Comparison of ENCODE assay signal across 18 cellular contexts in the genomic region with DNA sequence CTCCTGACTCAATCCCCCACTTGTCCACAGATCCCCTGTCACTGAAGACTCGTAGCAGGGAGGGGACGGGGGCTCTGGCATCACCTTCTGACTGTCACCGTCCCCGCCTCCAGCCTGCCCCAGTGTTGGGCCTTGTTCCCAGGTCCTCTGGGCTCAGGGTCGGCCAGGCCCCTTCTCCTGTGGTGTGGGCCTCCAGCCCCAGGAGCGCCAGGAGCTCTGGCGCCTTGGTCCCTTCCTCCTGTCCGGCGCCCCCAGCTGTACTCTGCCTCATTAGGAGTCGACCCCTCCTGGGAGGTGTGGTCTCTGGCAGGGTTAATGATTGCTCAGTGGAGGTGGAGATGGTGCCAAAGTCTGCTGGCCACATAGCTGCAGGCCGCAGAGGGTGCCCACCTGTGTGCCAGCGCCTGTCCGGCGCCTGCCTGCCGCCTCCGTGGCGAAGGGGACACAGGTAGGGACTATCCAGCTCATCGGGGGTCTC. TPM values are rescaled to one million over a fixed set of nuclear protein-coding genes. Genes with fewer than 3 reads are reported as not detected.
A peak's percentile ranks its signal among the peaks of the same experiment; 100 is the strongest.
DNase-seq lines count a peak whose midpoint lies in the region; ATAC-seq, FAIRE-seq and TF ChIP-seq lines count a peak whose summit lies in the region.
"Had no signal": no experiment of that assay in that cellular context is flagged by ENCODE, and none has a peak within 500 bp of the region (broad histone marks: within the 10 kb centered on the region; RNA-seq: fewer than 3 reads in every experiment).

A gene with protein sequence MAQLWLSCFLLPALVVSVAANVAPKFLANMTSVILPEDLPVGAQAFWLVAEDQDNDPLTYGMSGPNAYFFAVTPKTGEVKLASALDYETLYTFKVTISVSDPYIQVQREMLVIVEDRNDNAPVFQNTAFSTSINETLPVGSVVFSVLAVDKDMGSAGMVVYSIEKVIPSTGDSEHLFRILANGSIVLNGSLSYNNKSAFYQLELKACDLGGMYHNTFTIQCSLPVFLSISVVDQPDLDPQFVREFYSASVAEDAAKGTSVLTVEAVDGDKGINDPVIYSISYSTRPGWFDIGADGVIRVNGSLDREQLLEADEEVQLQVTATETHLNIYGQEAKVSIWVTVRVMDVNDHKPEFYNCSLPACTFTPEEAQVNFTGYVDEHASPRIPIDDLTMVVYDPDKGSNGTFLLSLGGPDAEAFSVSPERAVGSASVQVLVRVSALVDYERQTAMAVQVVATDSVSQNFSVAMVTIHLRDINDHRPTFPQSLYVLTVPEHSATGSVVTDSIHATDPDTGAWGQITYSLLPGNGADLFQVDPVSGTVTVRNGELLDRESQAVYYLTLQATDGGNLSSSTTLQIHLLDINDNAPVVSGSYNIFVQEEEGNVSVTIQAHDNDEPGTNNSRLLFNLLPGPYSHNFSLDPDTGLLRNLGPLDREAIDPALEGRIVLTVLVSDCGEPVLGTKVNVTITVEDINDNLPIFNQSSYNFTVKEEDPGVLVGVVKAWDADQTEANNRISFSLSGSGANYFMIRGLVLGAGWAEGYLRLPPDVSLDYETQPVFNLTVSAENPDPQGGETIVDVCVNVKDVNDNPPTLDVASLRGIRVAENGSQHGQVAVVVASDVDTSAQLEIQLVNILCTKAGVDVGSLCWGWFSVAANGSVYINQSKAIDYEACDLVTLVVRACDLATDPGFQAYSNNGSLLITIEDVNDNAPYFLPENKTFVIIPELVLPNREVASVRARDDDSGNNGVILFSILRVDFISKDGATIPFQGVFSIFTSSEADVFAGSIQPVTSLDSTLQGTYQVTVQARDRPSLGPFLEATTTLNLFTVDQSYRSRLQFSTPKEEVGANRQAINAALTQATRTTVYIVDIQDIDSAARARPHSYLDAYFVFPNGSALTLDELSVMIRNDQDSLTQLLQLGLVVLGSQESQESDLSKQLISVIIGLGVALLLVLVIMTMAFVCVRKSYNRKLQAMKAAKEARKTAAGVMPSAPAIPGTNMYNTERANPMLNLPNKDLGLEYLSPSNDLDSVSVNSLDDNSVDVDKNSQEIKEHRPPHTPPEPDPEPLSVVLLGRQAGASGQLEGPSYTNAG (N-terminal part only) (plus strand): TSS at position 376 of the 478 bp plus-strand sequence. CDS start 16,011 bp downstream, outside the sequence.

- H3K27me3 ChIP-seq in liver (ENCODE audit: control insufficient read depth in 4 of 4, insufficient read depth in 4 of 4, low read length in 3 of 4) (no peaks in the 10 kb centered on the region), testis (no peaks in the 10 kb centered on the region)

- peak within 1 kb of the TSS; percentile 8 to 21 for H3K9ac ChIP-seq in liver (ENCODE audit: low read depth in 1 of 2, low read length in 2 of 2)

- peak within 1 kb of the TSS; percentile 80 to 91 for H3K27ac Mint-ChIP-seq in T-cell
- H3K27ac Mint-ChIP-seq: HFFc6 had no signal

- no peaks in the 10 kb centered on the region for H3K27me3 Mint-ChIP-seq in T-cell

- H3K4me3 Mint-ChIP-seq in T-cell = peak within 1 kb of the TSS in 1 of 3 donors; percentile 59

- peak within 1 kb of the TSS in 2 of 3 donors; percentile 5 to 33 for H3K4me3 ChIP-seq in liver (ENCODE audit: low read depth in 1 of 3, low read length in 3 of 3)
- H3K4me3 ChIP-seq in testis = no peak within 1 kb of the TSS
- H3K4me3 ChIP-seq: heart right ventricle had no signal

- no peak for TF ChIP-seq RAD21 in liver (IDR thresholded peaks at IDR 0.05)

- ATAC-seq in Right ventricle myocardium inferior (no peak), Right ventricle myocardium superior (ENCODE audit: poor library complexity) (no peak), T-cell (replicated peaks in 1 of 4) (no peak), HG03045 (IDR thresholded peaks at IDR 0.05; ENCODE audit: unreplicated experiment) (no peak)
- ATAC-seq: heart right ventricle had no signal

- no peak for TF ChIP-seq CTCF in liver (IDR thresholded peaks at IDR 0.05; ENCODE audit: low read depth, low read length, missing input control)
- TF ChIP-seq CTCF in testis (IDR thresholded peaks at IDR 0.05) = no peak

- H3K36me3 Mint-ChIP-seq in T-cell = no peaks in the 10 kb centered on the region

- H3K9me3 ChIP-seq in liver (ENCODE audit: control insufficient read depth in 4 of 4, low read length in 3 of 4) (no peaks in the 10 kb centered on the region), testis (no peaks in the 10 kb centered on the region)
- H3K9me3 ChIP-seq: heart right ventricle had no signal

- CTCF ChIA-PET in T-cell (lab: Charles Lee) = no interaction called here

- POLR2A ChIA-PET in T-cell (lab: Charles Lee) = no interaction called here

- H3K9me3 Mint-ChIP-seq in T-cell = no peaks in the 10 kb centered on the region
- H3K9me3 Mint-ChIP-seq: HFFc6 had no signal

- peak within 1 kb of the TSS; percentile 29 to 47 for H3K27ac ChIP-seq in liver (ENCODE audit: low read depth in 1 of 2, low read length in 2 of 2)
- no peak within 1 kb of the TSS for H3K27ac ChIP-seq in testis
- H3K27ac ChIP-seq: VCaP had no signal

- H3K4me1 ChIP-seq in liver (ENCODE audit: control insufficient read depth in 4 of 4, insufficient read depth in 4 of 4, low read length in 3 of 4) (peaks cover 0 to 19% (median 11%) of the 10 kb centered on the region in 4 donors), testis (peaks cover 1% of the 10 kb centered on the region)

- H3K4me1 Mint-ChIP-seq in T-cell = peaks cover 47 to 72% (median 61%) of the 10 kb centered on the region in 3 donors

- TF ChIP-seq POLR2A in testis (IDR thresholded peaks at IDR 0.05) = no peak

- H3K36me3 ChIP-seq in liver (ENCODE audit: control insufficient read depth in 4 of 4, insufficient read depth in 3 of 4, low read depth in 1 of 4, low read length in 3 of 4) (no peaks in the 10 kb centered on the region), testis (ENCODE audit: low read depth, missing control alignments) (no peaks in the 10 kb centered on the region)
- H3K36me3 ChIP-seq: heart right ventricle had no signal

- no peak for FAIRE-seq in urothelium cell line (lab: Jason Lieb, UNC)

- peak; percentile 45 for DNase-seq in Right ventricle myocardium inferior (ENCODE audit: missing footprints)
- DNase-seq in Right ventricle myocardium superior = no peak
- no peak for DNase-seq in T-cell
- no peak for DNase-seq in testis
- no peak for DNase-seq in urothelium cell line (ENCODE audit: low spot score)
- no peak for DNase-seq in DMS53 treated with DMSO at 0.1 percent for 48 hours (lab: John Stamatoyannopoulos, UW; ENCODE audit: unreplicated experiment)
- DNase-seq: activated CD8-positive, alpha-beta memory T cell treated with anti-CD3 and anti-CD28 coated beads, Interleukin-2, amount 50 U/mL, for 48 hours; DMS79 treated with DMSO at 0.1 percent for 48 hours; erythroblast; heart right ventricle; HFFc6; NCI-H2107; occipital lobe; stimulated activated CD4-positive, alpha-beta T cell treated with anti-CD3 and anti-CD28 coated beads, Interleukin-12 subunit alpha, Interleukin-12 subunit beta, amount 100 ng/mL, for 4 hours had no signal

- 55% methylated on average over 18 of the region's 18 CpGs for WGBS in liver
- WGBS in testis, 2 donors = 75 to 78% methylated on average over 15 to 18 of the region's 18 CpGs

- intact Hi-C loops in Right ventricle myocardium inferior (cut with DNase I) (no loop called here), Right ventricle myocardium superior (cut with DNase I) (no loop called here), testis (cut with DNase I; ENCODE audit: low total_unique reads) (loop anchor here (10.0 kb wide), 1 partner anchor 86 kb away; the partner anchor contains the start of genes EIF4E1B and SNCB)

TF ChIP-seq in liver, 16 proteins besides CTCF, POLR2A, EP300 and RAD21:
- TF ChIP-seq HNF4A (conservative IDR thresholded peaks at IDR 0.05) (peak; percentile 40 to 50), TAF1 (conservative IDR thresholded peaks at IDR 0.05) (no peak), SP1 (IDR thresholded peaks at IDR 0.05) (peak; percentile 58)
- TF ChIP-seq, protein P1, sequence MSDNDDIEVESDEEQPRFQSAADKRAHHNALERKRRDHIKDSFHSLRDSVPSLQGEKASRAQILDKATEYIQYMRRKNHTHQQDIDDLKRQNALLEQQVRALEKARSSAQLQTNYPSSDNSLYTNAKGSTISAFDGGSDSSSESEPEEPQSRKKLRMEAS (IDR thresholded peaks at IDR 0.05) = no peak
- TF ChIP-seq, protein P2, sequence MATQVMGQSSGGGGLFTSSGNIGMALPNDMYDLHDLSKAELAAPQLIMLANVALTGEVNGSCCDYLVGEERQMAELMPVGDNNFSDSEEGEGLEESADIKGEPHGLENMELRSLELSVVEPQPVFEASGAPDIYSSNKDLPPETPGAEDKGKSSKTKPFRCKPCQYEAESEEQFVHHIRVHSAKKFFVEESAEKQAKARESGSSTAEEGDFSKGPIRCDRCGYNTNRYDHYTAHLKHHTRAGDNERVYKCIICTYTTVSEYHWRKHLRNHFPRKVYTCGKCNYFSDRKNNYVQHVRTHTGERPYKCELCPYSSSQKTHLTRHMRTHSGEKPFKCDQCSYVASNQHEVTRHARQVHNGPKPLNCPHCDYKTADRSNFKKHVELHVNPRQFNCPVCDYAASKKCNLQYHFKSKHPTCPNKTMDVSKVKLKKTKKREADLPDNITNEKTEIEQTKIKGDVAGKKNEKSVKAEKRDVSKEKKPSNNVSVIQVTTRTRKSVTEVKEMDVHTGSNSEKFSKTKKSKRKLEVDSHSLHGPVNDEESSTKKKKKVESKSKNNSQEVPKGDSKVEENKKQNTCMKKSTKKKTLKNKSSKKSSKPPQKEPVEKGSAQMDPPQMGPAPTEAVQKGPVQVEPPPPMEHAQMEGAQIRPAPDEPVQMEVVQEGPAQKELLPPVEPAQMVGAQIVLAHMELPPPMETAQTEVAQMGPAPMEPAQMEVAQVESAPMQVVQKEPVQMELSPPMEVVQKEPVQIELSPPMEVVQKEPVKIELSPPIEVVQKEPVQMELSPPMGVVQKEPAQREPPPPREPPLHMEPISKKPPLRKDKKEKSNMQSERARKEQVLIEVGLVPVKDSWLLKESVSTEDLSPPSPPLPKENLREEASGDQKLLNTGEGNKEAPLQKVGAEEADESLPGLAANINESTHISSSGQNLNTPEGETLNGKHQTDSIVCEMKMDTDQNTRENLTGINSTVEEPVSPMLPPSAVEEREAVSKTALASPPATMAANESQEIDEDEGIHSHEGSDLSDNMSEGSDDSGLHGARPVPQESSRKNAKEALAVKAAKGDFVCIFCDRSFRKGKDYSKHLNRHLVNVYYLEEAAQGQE (IDR thresholded peaks at IDR 0.05) = peak; percentile 39

RNA-seq across cellular contexts. Expression of the gene that starts here (rescaled TPM):
- total RNA-seq in Right ventricle myocardium inferior (0.19 TPM), Right ventricle myocardium superior (0.19 TPM), T-cell (1 to 10 TPM; 1.6 to 3.1 (median 2.8) TPM), liver (10 to 100 TPM; 11.4 to 21.8 TPM), testis (10 to 100 TPM; 32.0 to 60.5 TPM)
- polyA plus RNA-seq in liver (10 to 100 TPM in 1 of 2 donors, 1 to 10 TPM in 1; 8.8 to 23.8 TPM), testis (ENCODE audit: insufficient read depth, low read depth, low replicate concordance) (39.8 TPM)
- total RNA-seq: HFFc6, M059J had no signal

Comparison
In these comparisons a context has a peak if more than half of its experiments do, and no peak if none do; other contexts are left out.
1. Peak in DNase-seq in Right ventricle myocardium inferior; RNA of the gene not detected or under 1 TPM.
2. H3K27ac ChIP-seq: peak in liver (2 of 2); none in testis (0 of 2).
3. H3K4me3 ChIP-seq: peak in liver (2 of 3); none in testis (0 of 2).